8 cellular contexts compared by ENCODE assay signal in the genomic region with DNA sequence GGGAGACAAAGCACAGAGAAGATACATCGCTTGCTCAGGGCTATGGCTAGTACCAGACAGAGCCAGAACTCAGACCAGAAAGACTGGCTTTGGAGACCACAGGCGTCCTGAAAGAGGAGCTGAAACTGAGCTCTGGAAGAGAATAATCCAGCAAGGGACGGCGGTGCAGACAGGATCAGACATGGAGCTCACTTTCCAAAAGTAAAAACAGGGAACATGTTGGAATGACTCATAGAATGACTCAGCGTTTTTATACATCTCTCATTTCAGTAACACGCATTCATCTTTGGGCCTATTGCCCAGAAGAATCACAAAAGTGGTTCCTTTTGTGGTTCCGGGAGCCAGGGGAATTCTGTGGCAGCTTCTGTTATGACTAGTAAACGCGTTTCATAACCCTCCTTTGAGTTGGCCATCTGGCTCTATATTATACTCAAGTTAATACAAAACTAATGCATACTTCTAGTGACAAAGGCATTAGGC. TPM values are rescaled to one million over a fixed set of nuclear protein-coding genes. Genes with fewer than 3 reads are reported as not detected.
DNase-seq lines count a peak whose midpoint lies in the region; ATAC-seq and TF ChIP-seq lines count a peak whose summit lies in the region.

No MANE protein-coding gene starts in this region.

- H3K4me1 ChIP-seq in adrenal gland (replicated peaks in 1 of 2) (no peaks in the 10 kb centered on the region), left lung (no peaks in the 10 kb centered on the region)

- 45 to 52% (median 49%) methylated on average over 9 of the region's 9 CpGs for WGBS in adrenal gland, 4 donors

- H3K36me3 ChIP-seq in adrenal gland (replicated peaks in 1 of 2): no peaks in the 10 kb centered on the region
- H3K36me3 ChIP-seq in left lung: no peaks in the 10 kb centered on the region

- ATAC-seq in GM19324 (IDR thresholded peaks at IDR 0.05; ENCODE audit: low FRiP score, unreplicated experiment) (peak; percentile 38), HG03196 (IDR thresholded peaks at IDR 0.05; ENCODE audit: unreplicated experiment) (peak; percentile 88), left lung (peak; percentile 64), HG02970 (IDR thresholded peaks at IDR 0.05; ENCODE audit: low FRiP score, unreplicated experiment) (no peak)
- no peak for ATAC-seq in activated T-cell treated with anti-CD3 and anti-CD28 coated beads, Interleukin-2, amount 50 U/mL, for 72 hours (replicated peaks in 1 of 2)

- H3K27me3 ChIP-seq in adrenal gland: no peaks in the 10 kb centered on the region
- no peaks in the 10 kb centered on the region for H3K27me3 ChIP-seq in left lung

- no peak for TF ChIP-seq POLR2A in adrenal gland (IDR thresholded peaks at IDR 0.05)

- H3K27ac ChIP-seq in adrenal gland (no peak overlapping the region), left lung (no peak overlapping the region)

- in situ Hi-C loops in ACHN (cut with HindIII; ENCODE audit: low pct_ligation_motif_present, low pct_unique_long_range_greater_than_20kb, low sequenced_read_pairs): loop anchor here (25.0 kb wide), 1 partner anchor 324 kb away; no protein-coding TSS in a partner anchor

- TF ChIP-seq CTCF in adrenal gland (IDR thresholded peaks at IDR 0.05) (no peak), left lung (IDR thresholded peaks at IDR 0.05) (no peak)

- no peaks in the 10 kb centered on the region for H3K9me3 ChIP-seq in adrenal gland (replicated peaks in 1 of 3)
- no peaks in the 10 kb centered on the region for H3K9me3 ChIP-seq in left lung

- no peak overlapping the region for H3K4me3 ChIP-seq in adrenal gland
- H3K4me3 ChIP-seq in left lung: no peak overlapping the region

- no peak overlapping the region for H3K4me3 Mint-ChIP-seq in activated T-cell treated with anti-CD3 and anti-CD28 coated beads, Interleukin-2, amount 50 U/mL, for 72 hours

- peaks cover 7% of the 10 kb centered on the region for H3K27me3 Mint-ChIP-seq in activated T-cell treated with anti-CD3 and anti-CD28 coated beads, Interleukin-2, amount 50 U/mL, for 72 hours (ENCODE audit: low read depth)

- peak; percentile 74 for DNase-seq in ACHN
- DNase-seq in adrenal gland: peak in 5 of 7 donors; percentile 28 to 61 (median 43)
- DNase-seq in left lung: no peak
- no peak for DNase-seq in activated T-cell treated with anti-CD3 and anti-CD28 coated beads, Interleukin-2, amount 50 U/mL, for 72 hours
- no peak for DNase-seq in NCI-H1092 treated with DMSO at 0.1 percent for 48 hours (lab: John Stamatoyannopoulos, UW)

- no peaks in the 10 kb centered on the region for H3K9me3 Mint-ChIP-seq in activated T-cell treated with anti-CD3 and anti-CD28 coated beads, Interleukin-2, amount 50 U/mL, for 72 hours

- intact Hi-C loops in adrenal gland (cut with DNase I) (no loop called here), left lung (cut with DNase I) (no loop called here)

- no peak overlapping the region for H3K27ac Mint-ChIP-seq in activated T-cell treated with anti-CD3 and anti-CD28 coated beads, Interleukin-2, amount 50 U/mL, for 72 hours

- no peaks in the 10 kb centered on the region for H3K36me3 Mint-ChIP-seq in activated T-cell treated with anti-CD3 and anti-CD28 coated beads, Interleukin-2, amount 50 U/mL, for 72 hours (ENCODE audit: insufficient read depth in 2 of 2)

- H3K4me1 Mint-ChIP-seq in activated T-cell treated with anti-CD3 and anti-CD28 coated beads, Interleukin-2, amount 50 U/mL, for 72 hours (ENCODE audit: low read depth): no peaks in the 10 kb centered on the region

RNA-seq across cellular contexts. Expression of a gene that starts 37.2 kb away (rescaled TPM):
- total RNA-seq in adrenal gland (not detected), left lung (1 to 10 TPM in 1 of 2 donors, not detected in 1; 4.7 TPM)
- polyA plus RNA-seq in adrenal gland: under 1 TPM in 1 of 3 donors, not detected in 2; 0.13 TPM
- total RNA-seq in activated T-cell treated with anti-CD3 and anti-CD28 coated beads, Interleukin-2, amount 50 U/mL, for 72 hours: not detected

Comparison
In these comparisons a context has a peak if more than half of its experiments do, and no peak if none do; other contexts are left out.
1. DNase-seq: peak in ACHN (single experiment) and adrenal gland (5 of 7); none in left lung (0 of 2), activated T-cell treated with anti-CD3 and anti-CD28 coated beads, Interleukin-2, amount 50 U/mL, for 72 hours (0 of 2) and NCI-H1092 treated with DMSO at 0.1 percent for 48 hours (single experiment).
2. ATAC-seq: peak in GM19324 (single experiment), HG03196 (single experiment) and left lung (single experiment); none in HG02970 (single experiment) and activated T-cell treated with anti-CD3 and anti-CD28 coated beads, Interleukin-2, amount 50 U/mL, for 72 hours (0 of 2).